Comparison of ENCODE assay signal across 28 cellular contexts in the genomic region with DNA sequence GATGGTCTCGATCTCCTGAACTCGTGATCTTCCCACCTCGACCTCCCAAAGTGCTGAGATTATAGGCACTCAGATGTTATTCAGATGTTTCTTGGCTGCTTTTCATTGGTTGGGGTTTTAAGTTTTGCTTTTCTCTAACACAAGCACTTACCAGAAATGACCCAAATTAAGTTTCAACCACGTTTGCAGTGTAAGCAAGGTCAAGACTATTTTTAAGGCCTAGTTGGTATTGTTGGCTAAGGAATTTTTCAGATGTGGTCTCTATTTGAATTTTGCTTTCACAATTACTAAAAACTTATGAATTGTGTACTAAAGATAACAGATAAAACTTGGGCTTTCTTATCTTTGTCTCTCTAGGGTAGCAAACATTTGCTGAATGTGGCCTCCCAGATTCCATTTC.
"Had no signal": no experiment of that assay in that cellular context is flagged by ENCODE, and none has a peak within 500 bp of the region (broad histone marks: within the 10 kb centered on the region; RNA-seq: fewer than 3 reads in every experiment).

No MANE protein-coding gene starts in this region.

- ATAC-seq: activated CD4-positive, CD25-positive, alpha-beta regulatory T cell treated with anti-CD3 and anti-CD28 coated beads, Interleukin-2, amount 50 U/mL, for 24 hours; body of pancreas; gastrocnemius medialis; natural killer cell treated with Interleukin-12 subunit alpha and Interleukin-12 subunit beta and Interleukin-15 and Interleukin-18, amount 100 ng/mL, for 72 hours; right cardiac atrium had no signal

- H3K36me3 Mint-ChIP-seq: activated naive CD4-positive, alpha-beta T cell treated with anti-CD3 and anti-CD28 coated beads, Interleukin-2, amount 50 U/mL, for 24 hours; natural killer cell treated with Interleukin-12 subunit alpha and Interleukin-12 subunit beta and Interleukin-15 and Interleukin-18, amount 100 ng/mL, for 72 hours had no signal

- H3K9me3 ChIP-seq: adrenal gland, body of pancreas, gastrocnemius medialis, testis had no signal

- H3K4me3 Mint-ChIP-seq: activated CD4-positive, alpha-beta memory T cell treated with anti-CD3 and anti-CD28 coated beads, Interleukin-2, amount 10 ng/mL, durations not matched to agents 7 days and 5 days; activated CD4-positive, alpha-beta T cell treated with anti-CD3 and anti-CD28 coated beads, Interleukin-2, amount 10 ng/mL, durations not matched to agents 24 days and 14 days; activated naive CD4-positive, alpha-beta T cell treated with anti-CD3 and anti-CD28 coated beads, Interleukin-2, amount 50 U/mL, for 24 hours; natural killer cell treated with Interleukin-12 subunit alpha and Interleukin-12 subunit beta and Interleukin-15 and Interleukin-18, amount 100 ng/mL, for 72 hours had no signal

- H3K27me3 ChIP-seq: adrenal gland, body of pancreas, dorsolateral prefrontal cortex, gastrocnemius medialis, hepatocyte, testis had no signal

- H3K9me3 Mint-ChIP-seq: activated CD4-positive, alpha-beta T cell treated with anti-CD3 and anti-CD28 coated beads, Interleukin-2, amount 10 ng/mL, durations not matched to agents 24 days and 14 days; activated naive CD4-positive, alpha-beta T cell treated with anti-CD3 and anti-CD28 coated beads, Interleukin-2, amount 50 U/mL, for 24 hours had no signal

- FAIRE-seq: TTC549, urothelium cell line had no signal

- H3K4me2 ChIP-seq: hepatocyte had no signal

- H3K4me1 ChIP-seq: adrenal gland, body of pancreas, gastrocnemius medialis, left ventricle myocardium inferior, testis had no signal

- H2AFZ ChIP-seq: hepatocyte had no signal

- H3K4me1 Mint-ChIP-seq: activated CD4-positive, alpha-beta memory T cell treated with anti-CD3 and anti-CD28 coated beads, Interleukin-2, amount 10 ng/mL, durations not matched to agents 7 days and 5 days; activated CD4-positive, alpha-beta T cell treated with anti-CD3 and anti-CD28 coated beads, Interleukin-2, amount 10 ng/mL, durations not matched to agents 24 days and 14 days; activated naive CD4-positive, alpha-beta T cell treated with anti-CD3 and anti-CD28 coated beads, Interleukin-2, amount 50 U/mL, for 24 hours had no signal

- DNase-seq: activated CD4-positive, alpha-beta memory T cell treated with anti-CD3 and anti-CD28 coated beads, Interleukin-2, amount 10 ng/mL, durations not matched to agents 7 days and 5 days; activated CD4-positive, alpha-beta T cell treated with anti-CD3 and anti-CD28 coated beads, Interleukin-2, amount 10 ng/mL, durations not matched to agents 24 days and 14 days; adrenal gland; aorta; body of pancreas; dorsolateral prefrontal cortex; effector memory CD4-positive, alpha-beta T cell; gastrocnemius medialis; glutamatergic neuron; islet precursor cell; left ventricle myocardium inferior; posterior cingulate gyrus; right cardiac atrium; stimulated activated naive CD4-positive, alpha-beta T cell; T-helper 1 cell; T-helper 9 cell; testis; trophoblast cell had no signal

- H3K79me2 ChIP-seq: hepatocyte had no signal

- H3K27ac ChIP-seq: adrenal gland, body of pancreas, coronary artery, dorsolateral prefrontal cortex, gastrocnemius medialis, hepatocyte, left ventricle myocardium inferior, testis, VCaP had no signal

- H3K36me3 ChIP-seq: adrenal gland, gastrocnemius medialis, left ventricle myocardium inferior had no signal

- H3K27ac Mint-ChIP-seq: activated CD4-positive, alpha-beta memory T cell treated with anti-CD3 and anti-CD28 coated beads, Interleukin-2, amount 10 ng/mL, durations not matched to agents 7 days and 5 days; activated CD4-positive, alpha-beta T cell treated with anti-CD3 and anti-CD28 coated beads, Interleukin-2, amount 10 ng/mL, durations not matched to agents 24 days and 14 days; activated naive CD4-positive, alpha-beta T cell treated with anti-CD3 and anti-CD28 coated beads, Interleukin-2, amount 50 U/mL, for 24 hours; activated T-helper 2 cell treated with anti-CD3 and anti-CD28 coated beads, Interferon-gamma antibody, Interleukin-2, Interleukin-4, amounts not matched to agents 10 μg/mL and 5 μg/mL and 100 μg/mL, durations not matched to agents 14 hours and 24 hours and 36 hours; natural killer cell treated with Interleukin-12 subunit alpha and Interleukin-12 subunit beta and Interleukin-15 and Interleukin-18, amount 100 ng/mL, for 72 hours had no signal

- H3K4me3 ChIP-seq: adrenal gland, body of pancreas, coronary artery, dorsolateral prefrontal cortex, gastrocnemius medialis, hepatocyte, left ventricle myocardium inferior, lung, testis had no signal

- H3K27me3 Mint-ChIP-seq: activated CD4-positive, alpha-beta memory T cell treated with anti-CD3 and anti-CD28 coated beads, Interleukin-2, amount 10 ng/mL, durations not matched to agents 7 days and 5 days; activated CD4-positive, alpha-beta T cell treated with anti-CD3 and anti-CD28 coated beads, Interleukin-2, amount 10 ng/mL, durations not matched to agents 24 days and 14 days; activated naive CD4-positive, alpha-beta T cell treated with anti-CD3 and anti-CD28 coated beads, Interleukin-2, amount 50 U/mL, for 24 hours; natural killer cell treated with Interleukin-12 subunit alpha and Interleukin-12 subunit beta and Interleukin-15 and Interleukin-18, amount 100 ng/mL, for 72 hours had no signal
